ENCODE assay signal across 8 cellular contexts in the genomic region with DNA sequence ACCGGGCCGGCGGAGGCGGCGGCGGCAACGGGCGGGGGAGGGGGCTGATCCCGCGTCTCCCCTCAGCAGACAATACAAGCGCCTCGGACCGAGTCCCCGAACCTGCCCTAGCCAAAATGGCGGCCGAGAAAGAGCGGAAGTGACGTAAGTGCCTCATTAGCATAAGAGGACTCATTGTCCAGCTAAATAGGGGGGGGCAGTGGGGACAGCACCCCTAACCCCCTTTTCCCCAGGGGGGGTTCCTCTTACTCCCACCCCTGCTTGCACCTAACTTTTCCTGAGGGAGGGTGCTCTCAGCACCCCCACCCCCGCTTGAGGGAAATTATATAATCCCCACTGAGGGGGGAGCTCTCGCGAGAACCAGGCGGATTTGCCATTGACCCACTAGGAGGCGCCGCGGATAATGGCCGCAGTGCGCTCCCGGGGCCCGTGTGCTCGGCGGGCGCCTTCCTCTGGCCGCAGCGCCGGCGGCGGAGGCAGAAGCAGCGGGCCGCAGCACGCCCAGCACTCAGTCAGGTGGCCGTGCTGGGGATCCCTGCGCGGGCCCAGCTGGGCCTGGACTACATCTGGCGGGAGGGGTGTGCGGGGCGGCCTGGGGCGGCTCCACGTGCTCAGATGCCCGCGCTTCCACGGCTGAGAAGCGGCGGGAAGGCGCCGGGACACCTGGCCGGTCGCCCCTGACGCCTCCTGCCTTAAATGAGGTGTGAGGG. TPM values are rescaled to one million over a fixed set of nuclear protein-coding genes. Genes with fewer than 3 reads are reported as not detected.
DNase-seq lines count a peak whose midpoint lies in the region; ATAC-seq and TF ChIP-seq lines count a peak whose summit lies in the region.

A gene (minus strand): TSS at position 132 of the 710 bp plus-strand sequence. CDS start 27,441 bp downstream, outside the sequence.

- H3K36me3 Mint-ChIP-seq in T-helper 17 cell (ENCODE audit: low read depth), result peaks cover 7% of the 10 kb centered on the region

- intact Hi-C loops in left ventricle myocardium superior (cut with micrococcal nuclease), result loop anchor here (2.0 kb wide), 1 partner anchor 27 kb away; a partner anchor contains a TSS
- intact Hi-C loops in prostate gland (cut with DNase I), result no loop called here

- peak within 1 kb of the TSS; percentile 78 to 89 for H3K4me3 ChIP-seq in prostate gland

- peak within 1 kb of the TSS; percentile 98 for H3K27ac ChIP-seq in prostate gland

- peak; percentile 63 to 96 (median 84) for TF ChIP-seq CTCF in prostate gland (IDR thresholded peaks at IDR 0.05)

- TF ChIP-seq POLR2A in prostate gland (IDR thresholded peaks at IDR 0.05), result peak; percentile 54

- H3K9me3 ChIP-seq in T-helper 17 cell (ENCODE audit: control insufficient read depth, low read length, poor library complexity, severe bottlenecking), result no peaks in the 10 kb centered on the region
- H3K9me3 ChIP-seq in prostate gland, result no peaks in the 10 kb centered on the region

- H3K36me3 ChIP-seq in prostate gland, result no peaks in the 10 kb centered on the region

- peaks cover 5% of the 10 kb centered on the region for H3K4me1 ChIP-seq in prostate gland (replicated peaks)

- H3K27me3 Mint-ChIP-seq in T-helper 17 cell, result no peaks in the 10 kb centered on the region

- ATAC-seq in GM18499 (IDR thresholded peaks at IDR 0.05; ENCODE audit: insufficient read depth, unreplicated experiment) (peak; percentile 51), HG02938 (IDR thresholded peaks at IDR 0.05; ENCODE audit: unreplicated experiment) (peak; percentile 53), T-helper 17 cell (peak; percentile 73), left ventricle myocardium superior (peak; percentile 87)

- WGBS in prostate gland, result 2% methylated on average over 30 of the region's 58 CpGs

- DNase-seq in NCI-H187 (lab: John Stamatoyannopoulos, UW), result peak; percentile 82 to 96
- DNase-seq in T-helper 17 cell, result peak; percentile 80 to 85 (median 82)
- DNase-seq in amygdala (lab: John Stamatoyannopoulos, UW), result peak; percentile 43 to 97 (median 88)
- peak; percentile 93 for DNase-seq in left ventricle myocardium superior
- DNase-seq in prostate gland (ENCODE audit: low spot score), result peak; percentile 88
- DNase-seq in ureter (ENCODE audit: low spot score), result peak; percentile 93

- peak within 1 kb of the TSS; percentile 98 for H3K4me3 Mint-ChIP-seq in T-helper 17 cell

- peaks cover 28% of the 10 kb centered on the region for H3K4me1 Mint-ChIP-seq in T-helper 17 cell

- H3K27me3 ChIP-seq in prostate gland (replicated peaks; ENCODE audit: insufficient read depth), result no peaks in the 10 kb centered on the region

- peak within 1 kb of the TSS; percentile 99 for H3K27ac Mint-ChIP-seq in T-helper 17 cell

RNA-seq across cellular contexts. Expression of the gene that starts here (rescaled TPM):
- total RNA-seq in T-helper 17 cell, result 10 to 100 TPM; 54.8 to 59.7 TPM
- 34.2 TPM for total RNA-seq in left ventricle myocardium superior
- 10 to 100 TPM; 46.8 to 84.7 TPM for total RNA-seq in prostate gland
- total RNA-seq in ureter, result 127 TPM

Comparison
In these comparisons a context has a peak if more than half of its experiments do, and no peak if none do; other contexts are left out.
1. Peak in every context shown above with its lines: DNase-seq, ATAC-seq, H3K4me3 ChIP-seq and H3K27ac ChIP-seq.